In the genomic region with DNA sequence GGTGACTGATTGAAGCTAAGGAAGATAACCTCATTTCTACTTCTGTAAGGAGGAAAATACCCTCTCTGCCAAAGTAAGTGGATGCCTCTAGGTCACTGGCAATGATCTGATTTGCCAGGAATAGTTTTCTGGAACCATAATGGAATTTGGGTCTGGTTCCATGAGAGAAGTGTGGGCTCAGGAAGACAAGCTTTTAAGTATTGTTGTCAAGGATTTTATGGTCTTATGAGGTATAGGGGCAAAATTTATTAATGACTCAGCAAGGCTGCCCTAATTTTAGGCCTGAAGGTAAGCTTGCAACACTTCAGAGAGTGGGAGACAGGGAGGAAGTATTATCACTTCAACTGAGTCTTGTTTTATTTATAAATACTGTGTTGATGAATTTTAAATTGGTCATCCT, we compare ENCODE assay signal across 2 cellular contexts.
TF ChIP-seq lines count a peak whose summit lies in the region.

No MANE protein-coding gene starts in this region.

TF ChIP-seq in SK-N-SH, 30 proteins besides CTCF, POLR2A, EP300 and RAD21 (continued from another document):
- TF ChIP-seq, protein P1, sequence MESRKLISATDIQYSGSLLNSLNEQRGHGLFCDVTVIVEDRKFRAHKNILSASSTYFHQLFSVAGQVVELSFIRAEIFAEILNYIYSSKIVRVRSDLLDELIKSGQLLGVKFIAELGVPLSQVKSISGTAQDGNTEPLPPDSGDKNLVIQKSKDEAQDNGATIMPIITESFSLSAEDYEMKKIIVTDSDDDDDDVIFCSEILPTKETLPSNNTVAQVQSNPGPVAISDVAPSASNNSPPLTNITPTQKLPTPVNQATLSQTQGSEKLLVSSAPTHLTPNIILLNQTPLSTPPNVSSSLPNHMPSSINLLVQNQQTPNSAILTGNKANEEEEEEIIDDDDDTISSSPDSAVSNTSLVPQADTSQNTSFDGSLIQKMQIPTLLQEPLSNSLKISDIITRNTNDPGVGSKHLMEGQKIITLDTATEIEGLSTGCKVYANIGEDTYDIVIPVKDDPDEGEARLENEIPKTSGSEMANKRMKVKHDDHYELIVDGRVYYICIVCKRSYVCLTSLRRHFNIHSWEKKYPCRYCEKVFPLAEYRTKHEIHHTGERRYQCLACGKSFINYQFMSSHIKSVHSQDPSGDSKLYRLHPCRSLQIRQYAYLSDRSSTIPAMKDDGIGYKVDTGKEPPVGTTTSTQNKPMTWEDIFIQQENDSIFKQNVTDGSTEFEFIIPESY (IDR thresholded peaks at IDR 0.05; ENCODE audit: borderline replicate concordance, low read depth), result no peak
- TF ChIP-seq, protein P2, sequence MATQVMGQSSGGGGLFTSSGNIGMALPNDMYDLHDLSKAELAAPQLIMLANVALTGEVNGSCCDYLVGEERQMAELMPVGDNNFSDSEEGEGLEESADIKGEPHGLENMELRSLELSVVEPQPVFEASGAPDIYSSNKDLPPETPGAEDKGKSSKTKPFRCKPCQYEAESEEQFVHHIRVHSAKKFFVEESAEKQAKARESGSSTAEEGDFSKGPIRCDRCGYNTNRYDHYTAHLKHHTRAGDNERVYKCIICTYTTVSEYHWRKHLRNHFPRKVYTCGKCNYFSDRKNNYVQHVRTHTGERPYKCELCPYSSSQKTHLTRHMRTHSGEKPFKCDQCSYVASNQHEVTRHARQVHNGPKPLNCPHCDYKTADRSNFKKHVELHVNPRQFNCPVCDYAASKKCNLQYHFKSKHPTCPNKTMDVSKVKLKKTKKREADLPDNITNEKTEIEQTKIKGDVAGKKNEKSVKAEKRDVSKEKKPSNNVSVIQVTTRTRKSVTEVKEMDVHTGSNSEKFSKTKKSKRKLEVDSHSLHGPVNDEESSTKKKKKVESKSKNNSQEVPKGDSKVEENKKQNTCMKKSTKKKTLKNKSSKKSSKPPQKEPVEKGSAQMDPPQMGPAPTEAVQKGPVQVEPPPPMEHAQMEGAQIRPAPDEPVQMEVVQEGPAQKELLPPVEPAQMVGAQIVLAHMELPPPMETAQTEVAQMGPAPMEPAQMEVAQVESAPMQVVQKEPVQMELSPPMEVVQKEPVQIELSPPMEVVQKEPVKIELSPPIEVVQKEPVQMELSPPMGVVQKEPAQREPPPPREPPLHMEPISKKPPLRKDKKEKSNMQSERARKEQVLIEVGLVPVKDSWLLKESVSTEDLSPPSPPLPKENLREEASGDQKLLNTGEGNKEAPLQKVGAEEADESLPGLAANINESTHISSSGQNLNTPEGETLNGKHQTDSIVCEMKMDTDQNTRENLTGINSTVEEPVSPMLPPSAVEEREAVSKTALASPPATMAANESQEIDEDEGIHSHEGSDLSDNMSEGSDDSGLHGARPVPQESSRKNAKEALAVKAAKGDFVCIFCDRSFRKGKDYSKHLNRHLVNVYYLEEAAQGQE (IDR thresholded peaks at IDR 0.05; ENCODE audit: low read depth, low read length), result no peak
TF ChIP-seq in SK-N-SH: peak in this region for 0.

TF ChIP-seq in SK-N-SH treated with all-trans-retinoic acid at 6 μM for 48 hours, 23 proteins besides CTCF, POLR2A, EP300 and RAD21 (continued from another document):
- TF ChIP-seq, protein P3, sequence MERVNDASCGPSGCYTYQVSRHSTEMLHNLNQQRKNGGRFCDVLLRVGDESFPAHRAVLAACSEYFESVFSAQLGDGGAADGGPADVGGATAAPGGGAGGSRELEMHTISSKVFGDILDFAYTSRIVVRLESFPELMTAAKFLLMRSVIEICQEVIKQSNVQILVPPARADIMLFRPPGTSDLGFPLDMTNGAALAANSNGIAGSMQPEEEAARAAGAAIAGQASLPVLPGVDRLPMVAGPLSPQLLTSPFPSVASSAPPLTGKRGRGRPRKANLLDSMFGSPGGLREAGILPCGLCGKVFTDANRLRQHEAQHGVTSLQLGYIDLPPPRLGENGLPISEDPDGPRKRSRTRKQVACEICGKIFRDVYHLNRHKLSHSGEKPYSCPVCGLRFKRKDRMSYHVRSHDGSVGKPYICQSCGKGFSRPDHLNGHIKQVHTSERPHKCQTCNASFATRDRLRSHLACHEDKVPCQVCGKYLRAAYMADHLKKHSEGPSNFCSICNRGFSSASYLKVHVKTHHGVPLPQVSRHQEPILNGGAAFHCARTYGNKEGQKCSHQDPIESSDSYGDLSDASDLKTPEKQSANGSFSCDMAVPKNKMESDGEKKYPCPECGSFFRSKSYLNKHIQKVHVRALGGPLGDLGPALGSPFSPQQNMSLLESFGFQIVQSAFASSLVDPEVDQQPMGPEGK (CRISPR knock-in tag; IDR thresholded peaks at IDR 0.05; ENCODE audit: borderline replicate concordance), result no peak
- no peak for TF ChIP-seq BACH2 (CRISPR knock-in tag; IDR thresholded peaks at IDR 0.05; ENCODE audit: borderline replicate concordance)
- TF ChIP-seq, protein P4, sequence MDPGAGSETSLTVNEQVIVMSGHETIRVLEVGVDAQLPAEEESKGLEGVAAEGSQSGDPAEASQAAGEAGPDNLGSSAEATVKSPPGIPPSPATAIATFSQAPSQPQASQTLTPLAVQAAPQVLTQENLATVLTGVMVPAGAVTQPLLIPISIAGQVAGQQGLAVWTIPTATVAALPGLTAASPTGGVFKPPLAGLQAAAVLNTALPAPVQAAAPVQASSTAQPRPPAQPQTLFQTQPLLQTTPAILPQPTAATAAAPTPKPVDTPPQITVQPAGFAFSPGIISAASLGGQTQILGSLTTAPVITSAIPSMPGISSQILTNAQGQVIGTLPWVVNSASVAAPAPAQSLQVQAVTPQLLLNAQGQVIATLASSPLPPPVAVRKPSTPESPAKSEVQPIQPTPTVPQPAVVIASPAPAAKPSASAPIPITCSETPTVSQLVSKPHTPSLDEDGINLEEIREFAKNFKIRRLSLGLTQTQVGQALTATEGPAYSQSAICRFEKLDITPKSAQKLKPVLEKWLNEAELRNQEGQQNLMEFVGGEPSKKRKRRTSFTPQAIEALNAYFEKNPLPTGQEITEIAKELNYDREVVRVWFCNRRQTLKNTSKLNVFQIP (CRISPR knock-in tag; IDR thresholded peaks at IDR 0.05; ENCODE audit: borderline replicate concordance, low read depth), result no peak
- no peak for TF ChIP-seq TCF4 (CRISPR knock-in tag; IDR thresholded peaks at IDR 0.05; ENCODE audit: borderline replicate concordance)
- no peak for TF ChIP-seq ZC3H10 (CRISPR knock-in tag; IDR thresholded peaks at IDR 0.05)
